In the genomic region with DNA sequence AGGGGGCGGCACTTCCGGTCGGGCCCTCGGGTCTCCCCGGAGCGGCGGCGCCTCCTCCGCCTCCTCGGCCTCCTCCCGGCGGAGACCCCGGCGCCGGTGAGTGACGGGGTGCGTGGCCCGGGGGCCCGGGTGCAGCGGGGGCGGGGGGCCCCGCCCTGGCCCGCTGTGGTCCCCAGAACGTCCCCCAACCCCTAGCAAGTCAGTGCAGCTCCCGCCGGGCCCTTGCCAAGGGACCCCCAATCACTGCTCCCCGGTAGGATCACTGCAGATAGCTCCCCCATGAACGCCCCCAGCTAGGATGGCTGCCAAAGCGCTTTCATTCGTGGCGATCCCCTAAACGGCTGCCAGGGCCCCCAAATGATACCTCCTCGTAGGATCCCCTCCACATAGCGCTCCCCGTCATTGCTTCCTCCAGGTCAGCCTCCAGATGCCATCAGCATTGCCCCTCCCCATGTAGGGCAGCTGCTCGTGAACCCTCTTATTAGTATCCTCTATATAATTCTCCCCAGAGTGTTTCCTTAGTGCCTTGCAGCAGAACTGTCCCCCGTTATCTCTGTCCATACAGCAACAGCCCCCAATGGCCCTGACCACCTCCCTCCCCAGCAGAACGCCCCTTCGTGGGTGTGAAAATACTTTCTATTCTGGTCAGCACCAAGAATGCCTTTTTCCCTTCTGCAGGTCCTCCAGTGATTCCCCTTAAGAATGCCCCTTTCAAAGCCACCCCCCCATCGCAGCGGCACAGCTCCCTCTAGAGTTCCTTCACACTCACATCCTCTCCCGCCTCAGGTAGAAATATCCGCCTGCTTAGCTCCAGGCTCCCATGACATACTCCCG, we compare ENCODE assay signal across 8 cellular contexts. TPM values are rescaled to one million over a fixed set of nuclear protein-coding genes. Genes with fewer than 3 reads are reported as not detected.
DNase-seq lines count a peak whose midpoint lies in the region; ATAC-seq and TF ChIP-seq lines count a peak whose summit lies in the region.

ZNF865 (plus strand) TSS at position 11 of the 834 bp plus-strand sequence. CDS start 7,972 bp downstream, outside the sequence.

- DNase-seq in 8988T (peak; percentile 63), NCI-H748 treated with DMSO at 0.1 percent for 48 hours (lab: John Stamatoyannopoulos, UW) (peak; percentile 88), medulla oblongata (ENCODE audit: extremely low spot score) (peak; percentile 83)
- peak; percentile 87 for DNase-seq in activated CD8-positive, alpha-beta T cell treated with anti-CD3 and anti-CD28 coated beads for 36 hours
- peak; percentile 52 to 63 (median 58) for DNase-seq in effector memory CD4-positive, alpha-beta T cell
- peak; percentile 50 to 70 (median 54) for DNase-seq in stimulated activated CD4-positive, alpha-beta T cell treated with anti-CD3 and anti-CD28 coated beads, TNF-alpha, amount 100 ng/mL, for 48 hours (ENCODE audit: low read depth in 3 of 3)

- CTCF ChIA-PET in activated CD8-positive, alpha-beta T cell treated with anti-CD3 and anti-CD28 coated beads for 36 hours (lab: Charles Lee), result interaction anchor here (0.8 to 2.4 kb wide), 30 partner anchors 11 to 138 kb away, joined by 3 to 22 read pairs (median 6); partner anchors contain the start of genes CCDC106, NAT14, U2AF2 and ZNF628

- H3K36me3 ChIP-seq in effector memory CD4-positive, alpha-beta T cell (ENCODE audit: control insufficient read depth, insufficient read depth, low read length), result peaks cover 14% of the 10 kb centered on the region

- H3K9me3 ChIP-seq in effector memory CD4-positive, alpha-beta T cell (ENCODE audit: control insufficient read depth, low read length), result no peaks in the 10 kb centered on the region

- no peaks in the 10 kb centered on the region for H3K27me3 ChIP-seq in effector memory CD4-positive, alpha-beta T cell (replicated peaks; ENCODE audit: control insufficient read depth, insufficient read depth, low read length, poor library complexity, severe bottlenecking)

- peak within 1 kb of the TSS; percentile 92 for H3K4me3 Mint-ChIP-seq in activated CD8-positive, alpha-beta T cell treated with anti-CD3 and anti-CD28 coated beads for 36 hours

- peak; percentile 66 for TF ChIP-seq CTCF in activated CD8-positive, alpha-beta T cell treated with anti-CD3 and anti-CD28 coated beads for 36 hours (IDR thresholded peaks at IDR 0.05)

- POLR2A ChIA-PET in activated CD8-positive, alpha-beta T cell treated with anti-CD3 and anti-CD28 coated beads for 36 hours (lab: Charles Lee), result interaction anchor here (1.0 to 2.5 kb wide), 7 partner anchors 10 to 36 kb away, joined by 3 to 26 read pairs (median 5); partner anchors contain the start of genes ZNF579 and ZNF784

- peaks cover 14% of the 10 kb centered on the region for H3K4me1 ChIP-seq in effector memory CD4-positive, alpha-beta T cell (ENCODE audit: control insufficient read depth, insufficient read depth, low read length, poor library complexity, severe bottlenecking)

- ATAC-seq in GM18498 (IDR thresholded peaks at IDR 0.05; ENCODE audit: unreplicated experiment) (peak; percentile 20), HG03442 (IDR thresholded peaks at IDR 0.05; ENCODE audit: unreplicated experiment) (peak; percentile 15)
- peak; percentile 26 for ATAC-seq in activated CD8-positive, alpha-beta T cell treated with anti-CD3 and anti-CD28 coated beads for 36 hours

- intact Hi-C loops in activated CD8-positive, alpha-beta T cell treated with anti-CD3 and anti-CD28 coated beads for 36 hours (cut with micrococcal nuclease), result no loop called here

- peaks cover 2% of the 10 kb centered on the region for H3K9me3 Mint-ChIP-seq in activated CD8-positive, alpha-beta T cell treated with anti-CD3 and anti-CD28 coated beads for 36 hours

- peaks cover 35% of the 10 kb centered on the region for H3K36me3 Mint-ChIP-seq in activated CD8-positive, alpha-beta T cell treated with anti-CD3 and anti-CD28 coated beads for 36 hours (ENCODE audit: low read depth)

- H3K27ac Mint-ChIP-seq in activated CD8-positive, alpha-beta T cell treated with anti-CD3 and anti-CD28 coated beads for 36 hours, result peak within 1 kb of the TSS; percentile 96

- H3K27ac ChIP-seq in effector memory CD4-positive, alpha-beta T cell (ENCODE audit: insufficient read depth, low read length, poor library complexity, severe bottlenecking), result peak within 1 kb of the TSS; percentile 93

- H3K4me3 ChIP-seq in effector memory CD4-positive, alpha-beta T cell (ENCODE audit: insufficient read depth, low read depth, low read length, poor library complexity, severe bottlenecking), result peak within 1 kb of the TSS; percentile 68

- peaks cover 56% of the 10 kb centered on the region for H3K4me1 Mint-ChIP-seq in activated CD8-positive, alpha-beta T cell treated with anti-CD3 and anti-CD28 coated beads for 36 hours (ENCODE audit: low read depth)

- no peaks in the 10 kb centered on the region for H3K27me3 Mint-ChIP-seq in activated CD8-positive, alpha-beta T cell treated with anti-CD3 and anti-CD28 coated beads for 36 hours

RNA-seq across cellular contexts. Expression of gene ZNF865, which starts in this region (rescaled TPM):
- 10 to 100 TPM; 10.6 to 11.7 TPM for total RNA-seq in activated CD8-positive, alpha-beta T cell treated with anti-CD3 and anti-CD28 coated beads for 36 hours

Comparison
In these comparisons a context has a peak if more than half of its experiments do, and no peak if none do; other contexts are left out.
1. Peak in every context shown above with its lines: DNase-seq, ATAC-seq, H3K4me3 ChIP-seq and H3K27ac ChIP-seq.